ENCODE assay signal across 18 cellular contexts in the genomic region with DNA sequence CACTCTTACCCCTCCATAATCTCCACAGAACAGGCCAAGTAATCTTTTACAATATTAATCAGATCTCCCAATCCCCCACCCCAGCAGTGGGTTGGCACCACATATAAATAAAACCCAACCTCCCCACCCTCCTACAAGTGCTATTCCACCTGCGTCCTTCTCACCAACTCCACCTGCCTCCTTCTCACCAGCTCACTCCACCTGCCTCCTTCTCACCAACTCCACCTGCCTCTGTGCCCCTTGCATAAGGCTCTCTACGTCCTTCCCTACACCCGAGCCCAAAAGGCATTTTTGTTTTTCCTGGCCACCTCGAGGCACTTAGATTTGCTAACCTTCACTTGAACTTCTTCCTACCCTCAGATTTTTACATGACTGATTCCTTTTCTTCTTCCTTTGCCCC.
DNase-seq lines count a peak whose midpoint lies in the region; ATAC-seq and TF ChIP-seq lines count a peak whose summit lies in the region.
"Had no signal": no experiment of that assay in that cellular context is flagged by ENCODE, and none has a peak within 500 bp of the region (broad histone marks: within the 10 kb centered on the region; RNA-seq: fewer than 3 reads in every experiment).

No MANE protein-coding gene starts in this region.

- H3K4me1 ChIP-seq in HEK293 (ENCODE audit: control insufficient read depth, insufficient read depth, low read length) = peaks cover 17% of the 10 kb centered on the region
- H3K4me1 ChIP-seq: A549, BE2C, Peyer's patch had no signal

- peaks cover 30% of the 10 kb centered on the region for H3K36me3 Mint-ChIP-seq in brain

- ATAC-seq in GM18909 (IDR thresholded peaks at IDR 0.05; ENCODE audit: poor library complexity, unreplicated experiment) = no peak
- ATAC-seq: A549 had no signal

- H3K27ac Mint-ChIP-seq in brain = peak overlapping the region in 3 of 5 experiments; percentile 7 to 64 (median 30)
- H3K27ac Mint-ChIP-seq: T-helper 1 cell treated with Interleukin-12 subunit alpha and Interleukin-12 subunit beta and Interleukin-4 antibody, amounts not matched to agents 30 μg/mL and 1 μg/mL, for 36 hours had no signal

- H3K27me3 Mint-ChIP-seq in brain = no peaks in the 10 kb centered on the region

- DNase-seq in NCI-H2107 treated with DMSO at 0.1 percent for 48 hours (lab: John Stamatoyannopoulos, UW; ENCODE audit: unreplicated experiment) = peak; percentile 23
- no peak for DNase-seq in NCI-H2107 (lab: John Stamatoyannopoulos, UW)
- DNase-seq in NCI-H510A treated with DMSO at 0.1 percent for 48 hours (lab: John Stamatoyannopoulos, UW) = peak; percentile 73
- DNase-seq in NCI-H2081 (lab: John Stamatoyannopoulos, UW) = no peak
- no peak for DNase-seq in brain microvascular endothelial cell
- DNase-seq: BE2C, DND-41, Karpas-422, NCI-H146, NCI-H226, NCI-H524 treated with DMSO at 0.1 percent for 48 hours, NCI-H82, Peyer's patch had no signal

- CTCF ChIA-PET in HEK293 (lab: Yijun Ruan, JAX) = interaction anchor here (0.6 to 2.8 kb wide), 2 partner anchors 12 to 14 kb away, joined by 4 to 22 read pairs; no protein-coding TSS in a partner anchor

- no peaks in the 10 kb centered on the region for H3K27me3 ChIP-seq in brain microvascular endothelial cell (replicated peaks)
- H3K27me3 ChIP-seq: BE2C, Peyer's patch had no signal

- no peaks in the 10 kb centered on the region for H3K36me3 ChIP-seq in HEK293 (ENCODE audit: control insufficient read depth in 2 of 2, insufficient read depth in 1 of 2, low read length in 2 of 2)
- H3K36me3 ChIP-seq in brain microvascular endothelial cell (replicated peaks) = peaks cover 7% of the 10 kb centered on the region

- no peak overlapping the region for H3K4me3 Mint-ChIP-seq in brain
- H3K4me3 Mint-ChIP-seq: T-helper 1 cell treated with Interleukin-12 subunit alpha and Interleukin-12 subunit beta and Interleukin-4 antibody, amounts not matched to agents 30 μg/mL and 1 μg/mL, for 36 hours had no signal

- POLR2A ChIA-PET in HEK293 (lab: Yijun Ruan, JAX) = no interaction called here

- no peak overlapping the region for H3K27ac ChIP-seq in HEK293 (ENCODE audit: extremely low read depth, low read depth, low read length)
- H3K27ac ChIP-seq in brain microvascular endothelial cell = no peak overlapping the region
- H3K27ac ChIP-seq: A549, Peyer's patch had no signal

- in situ Hi-C loops in brain microvascular endothelial cell (cut with HindIII; ENCODE audit: low pct_ligation_motif_present, low sequenced_read_pairs) = no loop called here

- H3K9me3 ChIP-seq in HEK293 (ENCODE audit: control insufficient read depth, insufficient read depth, low read depth, low read length) = no peaks in the 10 kb centered on the region
- H3K9me3 ChIP-seq: A549, BE2C, Peyer's patch had no signal

- H3K4me1 Mint-ChIP-seq in brain = peaks cover 12% of the 10 kb centered on the region

- H3K9me3 Mint-ChIP-seq in brain = no peaks in the 10 kb centered on the region
- H3K9me3 Mint-ChIP-seq: T-helper 1 cell treated with Interleukin-12 subunit alpha and Interleukin-12 subunit beta and Interleukin-4 antibody, amounts not matched to agents 30 μg/mL and 1 μg/mL, for 36 hours had no signal

- TF ChIP-seq CTCF in HEK293 (tag by site-specific recombination; IDR thresholded peaks at IDR 0.05) = no peak
- no peak for TF ChIP-seq CTCF in brain (conservative IDR thresholded peaks at IDR 0.05)
- no peak for TF ChIP-seq CTCF in brain microvascular endothelial cell (IDR thresholded peaks at IDR 0.05; ENCODE audit: low read depth, low read length, missing control alignments)

- H3K4me3 ChIP-seq in HEK293 (ENCODE audit: low read depth, low read length) (no peak overlapping the region), brain microvascular endothelial cell (ENCODE audit: low read depth, low read length) (no peak overlapping the region)
- H3K4me3 ChIP-seq: A549, Peyer's patch had no signal

TF ChIP-seq in HEK293, 187 proteins besides CTCF, POLR2A, EP300 and RAD21:
- TF ChIP-seq MZF1 (tag by site-specific recombination; IDR thresholded peaks at IDR 0.05; ENCODE audit: borderline replicate concordance) (no peak), MYNN (tag by site-specific recombination; IDR thresholded peaks at IDR 0.05; ENCODE audit: borderline replicate concordance) (no peak), SCRT2 (tag by site-specific recombination; IDR thresholded peaks at IDR 0.05) (0 out of 2 replicates have a peak, but pooled peaks have one; percentile 15), ZNF394 (tag by site-specific recombination; IDR thresholded peaks at IDR 0.05; ENCODE audit: borderline replicate concordance) (no peak)

Comparison
In these comparisons a context has a peak if more than half of its experiments do, and no peak if none do; other contexts are left out.
1. DNase-seq: peak in NCI-H2107 treated with DMSO at 0.1 percent for 48 hours (single experiment) and NCI-H510A treated with DMSO at 0.1 percent for 48 hours (single experiment); none in NCI-H2107 (single experiment), NCI-H2081 (0 of 2) and brain microvascular endothelial cell (single experiment).